ENCODE assay signal across 10 cellular contexts in the genomic region with DNA sequence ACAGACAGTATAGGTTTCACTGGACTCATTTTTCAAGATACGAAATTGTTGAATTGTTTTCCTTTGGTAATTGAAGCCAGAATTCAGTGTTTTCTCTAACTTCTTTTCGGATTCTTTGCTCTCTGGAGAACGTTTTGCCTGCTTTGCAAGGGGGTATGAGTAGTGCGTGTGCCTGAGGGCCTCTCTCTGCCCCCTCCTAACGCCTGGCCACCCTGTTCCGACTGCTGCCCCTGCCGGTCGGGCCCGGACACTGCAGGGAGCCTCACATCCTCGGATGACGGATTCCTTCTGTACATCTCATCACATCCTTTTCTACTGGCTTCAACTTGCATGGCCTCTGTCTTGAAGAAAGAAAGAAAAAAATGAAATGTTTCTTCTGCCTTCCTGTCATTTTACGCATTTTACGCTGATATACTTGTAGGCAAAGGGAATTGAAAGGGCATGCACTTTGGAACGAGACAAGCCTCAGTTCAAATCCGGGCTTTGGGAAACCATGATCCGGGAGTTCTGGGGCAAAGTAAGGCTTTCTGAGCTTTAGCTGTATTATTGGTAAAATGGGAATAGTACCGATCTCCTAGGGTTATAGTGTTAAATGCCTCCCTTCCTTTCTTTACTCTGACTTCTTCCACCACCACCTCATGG.
DNase-seq lines count a peak whose midpoint lies in the region; ATAC-seq, FAIRE-seq and TF ChIP-seq lines count a peak whose summit lies in the region.
"Had no signal": no experiment of that assay in that cellular context is flagged by ENCODE, and none has a peak within 500 bp of the region (broad histone marks: within the 10 kb centered on the region; RNA-seq: fewer than 3 reads in every experiment).

No MANE protein-coding gene starts in this region.

- H3K27ac ChIP-seq in K562 (ENCODE audit: extremely low read depth, low read depth, low read length) (no peak overlapping the region), iPS DF 6.9 (ENCODE audit: low read length) (no peak overlapping the region), upper lobe of right lung (no peak overlapping the region)

- no peak overlapping the region for H3K4me2 ChIP-seq in K562 (ENCODE audit: insufficient read depth, low read length)

- H3K4me3 ChIP-seq in K562 (no peak overlapping the region), iPS DF 6.9 (ENCODE audit: low read length) (no peak overlapping the region), upper lobe of right lung (no peak overlapping the region)

- POLR2A ChIA-PET in K562 (lab: Yijun Ruan, JAX): interaction anchor here (1.5 to 2.4 kb wide), 2 partner anchors 11 to 17 kb away, joined by 3 to 9 read pairs; no protein-coding TSS in a partner anchor

- H3K9me1 ChIP-seq in K562 (ENCODE audit: control insufficient read depth, insufficient read depth, low read length): no peaks in the 10 kb centered on the region

- TF ChIP-seq POLR2A in K562 (conservative IDR thresholded peaks at IDR 0.05): no peak

- TF ChIP-seq CTCF in K562 (IDR thresholded peaks at IDR 0.05 in 2 of 3, conservative IDR thresholded peaks at IDR 0.05 in 1 of 3; ENCODE audit: insufficient read depth in 2 of 3, low read depth in 1 of 3, low read length in 3 of 3) (peak; percentile 71 to 95 (median 76)), upper lobe of right lung (IDR thresholded peaks at IDR 0.05) (peak; percentile 48)

- no peak overlapping the region for H3K9ac ChIP-seq in K562 (ENCODE audit: insufficient read depth in 1 of 2, low read depth in 2 of 2, low read length in 2 of 2)

- H3K36me3 Mint-ChIP-seq in activated naive CD4-positive, alpha-beta T cell treated with anti-CD3 and anti-CD28 coated beads for 36 hours (ENCODE audit: low read depth): peaks cover 10% of the 10 kb centered on the region

- DNase-seq in NCI-H146 (lab: John Stamatoyannopoulos, UW) (peak; percentile 15), NCI-H146 treated with DMSO at 0.1 percent for 48 hours (lab: John Stamatoyannopoulos, UW; ENCODE audit: unreplicated experiment) (no peak), K562 (ENCODE audit: extremely low read depth in 1 of 4, low spot score in 3 of 4) (peak; percentile 61 to 80 (median 76)), iPS DF 6.9 (ENCODE audit: low read depth, low spot score) (peak; percentile 22), upper lobe of right lung (no peak), cerebellar cortex (ENCODE audit: low spot score) (no peak)
- DNase-seq in activated naive CD4-positive, alpha-beta T cell treated with anti-CD3 and anti-CD28 coated beads for 36 hours: no peak
- DNase-seq: stimulated activated CD4-positive, alpha-beta T cell treated with anti-CD3 and anti-CD28 coated beads, Interleukin-1b, Interleukin-23, amount 100 ng/mL, for 48 hours had no signal

- WGBS in K562 (ENCODE audit: insufficient coverage, low coverage, missing lambda C conversion rate): 2% methylated on average over 17 of the region's 17 CpGs
- WGBS in iPS DF 6.9 (ENCODE audit: insufficient coverage, insufficient read length): no CpG with 5 or more reads among the region's 17 CpGs

- in situ Hi-C loops in K562 (cut with MboI): no loop called here

- no peaks in the 10 kb centered on the region for H3K27me3 Mint-ChIP-seq in activated naive CD4-positive, alpha-beta T cell treated with anti-CD3 and anti-CD28 coated beads for 36 hours (ENCODE audit: low read depth)

- no peaks in the 10 kb centered on the region for H3K79me2 ChIP-seq in K562 (ENCODE audit: control insufficient read depth, insufficient read depth, low read length)

- no peaks in the 10 kb centered on the region for H3K36me3 ChIP-seq in K562 (ENCODE audit: control insufficient read depth, insufficient read depth, low read length)
- no peaks in the 10 kb centered on the region for H3K36me3 ChIP-seq in iPS DF 6.9 (ENCODE audit: control insufficient read depth, insufficient read depth, low read length)
- no peaks in the 10 kb centered on the region for H3K36me3 ChIP-seq in upper lobe of right lung

- BruUV-seq in K562 (replicated peaks; lab: Mats Ljungman, UMichigan): no TSS peak

- ATAC-seq in K562 (peak; percentile 100), upper lobe of right lung (peak; percentile 55), GM21528 (IDR thresholded peaks at IDR 0.05; ENCODE audit: low FRiP score, unreplicated experiment) (no peak)

- H3K27ac Mint-ChIP-seq in activated naive CD4-positive, alpha-beta T cell treated with anti-CD3 and anti-CD28 coated beads for 36 hours: no peak overlapping the region
- H3K27ac Mint-ChIP-seq: T-helper 1 cell treated with Interleukin-12 subunit alpha and Interleukin-12 subunit beta and Interleukin-4 antibody, amounts not matched to agents 30 μg/mL and 1 μg/mL, for 36 hours had no signal

- no peak for TF ChIP-seq EP300 in K562 (IDR thresholded peaks at IDR 0.05; ENCODE audit: low read length)

- H3K4me1 ChIP-seq in K562 (replicated peaks in 1 of 2; ENCODE audit: control insufficient read depth in 2 of 2, insufficient read depth in 2 of 2, low read length in 2 of 2) (peaks cover 0 to 4% of the 10 kb centered on the region in 2 experiments; a peak in 1 of 5 replicates), iPS DF 6.9 (ENCODE audit: control insufficient read depth, insufficient read depth, low read length) (0 out of 2 replicates have a peak, but pooled peaks cover 1% of the 10 kb centered on the region), upper lobe of right lung (peaks cover 9% of the 10 kb centered on the region)

- H3K4me1 Mint-ChIP-seq in activated naive CD4-positive, alpha-beta T cell treated with anti-CD3 and anti-CD28 coated beads for 36 hours (ENCODE audit: low read depth): peaks cover 14% of the 10 kb centered on the region

- CTCF ChIA-PET in K562 (lab: Yijun Ruan, JAX; ENCODE audit: low intra/inter-chr PET ratio): no interaction called here
- CTCF ChIA-PET in activated naive CD4-positive, alpha-beta T cell treated with anti-CD3 and anti-CD28 coated beads for 36 hours (lab: Charles Lee): interaction anchor here (0.6 to 1.0 kb wide), 2 partner anchors 63 to 288 kb away, joined by 3 to 5 read pairs; no protein-coding TSS in a partner anchor

- H3K27me3 ChIP-seq in K562 (ENCODE audit: control insufficient read depth in 2 of 2, insufficient read depth in 2 of 2, low read length in 2 of 2) (peaks cover 27 to 43% of the 10 kb centered on the region in 2 experiments; a peak in 4 of 5 replicates), iPS DF 6.9 (ENCODE audit: control insufficient read depth, insufficient read depth, low read length) (no peaks in the 10 kb centered on the region), upper lobe of right lung (no peaks in the 10 kb centered on the region)

- H3K9me3 Mint-ChIP-seq in activated naive CD4-positive, alpha-beta T cell treated with anti-CD3 and anti-CD28 coated beads for 36 hours: peaks cover 6% of the 10 kb centered on the region

- no peak overlapping the region for H2AFZ ChIP-seq in K562 (ENCODE audit: low read depth, low read length)

- TF ChIP-seq RAD21 in K562 (CRISPR knock-in tag; conservative IDR thresholded peaks at IDR 0.05 in 1 of 2, IDR thresholded peaks at IDR 0.05 in 1 of 2): peak; percentile 16 to 41; a peak in 2 of 4 replicates

- peak; percentile 85 for FAIRE-seq in K562 (lab: Jason Lieb, UNC)

- H3K4me3 Mint-ChIP-seq in activated naive CD4-positive, alpha-beta T cell treated with anti-CD3 and anti-CD28 coated beads for 36 hours: no peak overlapping the region
- H3K4me3 Mint-ChIP-seq: T-helper 1 cell treated with Interleukin-12 subunit alpha and Interleukin-12 subunit beta and Interleukin-4 antibody, amounts not matched to agents 30 μg/mL and 1 μg/mL, for 36 hours had no signal

- intact Hi-C loops in K562 (cut with micrococcal nuclease) (no loop called here), upper lobe of right lung (cut with DNase I) (no loop called here)
- intact Hi-C loops in activated naive CD4-positive, alpha-beta T cell treated with anti-CD3 and anti-CD28 coated beads for 36 hours (cut with micrococcal nuclease): no loop called here

- no peaks in the 10 kb centered on the region; the same call in 1 of the 2 replicates for H4K20me1 ChIP-seq in K562 (replicated peaks; ENCODE audit: control insufficient read depth, insufficient read depth, low read length)

- H3K9me3 ChIP-seq in K562 (replicated peaks; ENCODE audit: control insufficient read depth, insufficient read depth, low read depth, low read length): no peaks in the 10 kb centered on the region
- no peaks in the 10 kb centered on the region for H3K9me3 ChIP-seq in iPS DF 6.9 (ENCODE audit: control insufficient read depth, insufficient read depth, low read length)
- no peaks in the 10 kb centered on the region for H3K9me3 ChIP-seq in upper lobe of right lung

TF ChIP-seq in K562, 482 proteins besides CTCF, POLR2A, EP300 and RAD21 (continues in another document):
- TF ChIP-seq WHSC1 (IDR thresholded peaks at IDR 0.05; ENCODE audit: low read length) (no peak), KLF16 (IDR thresholded peaks at IDR 0.05) (0 out of 2 replicates have a peak, but pooled peaks have one; percentile 21), ZNF146 (CRISPR knock-in tag; IDR thresholded peaks at IDR 0.05; ENCODE audit: unreplicated experiment) (no peak), NR4A1 (CRISPR knock-in tag; IDR thresholded peaks at IDR 0.05) (no peak), NR4A1 (tag; IDR thresholded peaks at IDR 0.05) (no peak)
- TF ChIP-seq, protein P1, sequence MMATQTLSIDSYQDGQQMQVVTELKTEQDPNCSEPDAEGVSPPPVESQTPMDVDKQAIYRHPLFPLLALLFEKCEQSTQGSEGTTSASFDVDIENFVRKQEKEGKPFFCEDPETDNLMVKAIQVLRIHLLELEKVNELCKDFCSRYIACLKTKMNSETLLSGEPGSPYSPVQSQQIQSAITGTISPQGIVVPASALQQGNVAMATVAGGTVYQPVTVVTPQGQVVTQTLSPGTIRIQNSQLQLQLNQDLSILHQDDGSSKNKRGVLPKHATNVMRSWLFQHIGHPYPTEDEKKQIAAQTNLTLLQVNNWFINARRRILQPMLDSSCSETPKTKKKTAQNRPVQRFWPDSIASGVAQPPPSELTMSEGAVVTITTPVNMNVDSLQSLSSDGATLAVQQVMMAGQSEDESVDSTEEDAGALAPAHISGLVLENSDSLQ (IDR thresholded peaks at IDR 0.05): no peak

Comparison
In these comparisons a context has a peak if more than half of its experiments do, and no peak if none do; other contexts are left out.
1. DNase-seq: peak in NCI-H146 (single experiment), K562 (4 of 4) and iPS DF 6.9 (single experiment); none in NCI-H146 treated with DMSO at 0.1 percent for 48 hours (single experiment), upper lobe of right lung (single experiment), cerebellar cortex (single experiment) and activated naive CD4-positive, alpha-beta T cell treated with anti-CD3 and anti-CD28 coated beads for 36 hours (single experiment).